ENCODE assay signal across 19 cellular contexts in the genomic region with DNA sequence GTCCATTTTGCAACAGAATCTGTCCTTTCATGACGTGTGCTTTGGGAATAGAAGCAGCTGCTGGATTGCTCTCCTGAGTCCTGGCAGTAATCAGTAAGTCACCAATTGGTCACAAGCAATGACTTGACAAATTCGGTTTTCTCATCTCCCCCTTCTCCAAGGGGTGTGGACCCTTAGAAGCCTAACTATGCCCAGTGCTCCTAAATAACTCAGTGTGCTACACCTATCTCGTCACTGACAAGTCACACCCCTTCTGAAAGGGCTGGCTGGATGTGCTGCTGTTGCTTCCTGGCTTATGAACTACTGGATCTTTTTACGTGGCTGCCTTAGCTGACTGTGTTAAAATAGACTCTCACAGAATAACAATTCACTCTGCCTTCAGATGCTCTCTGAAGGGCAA.
DNase-seq lines count a peak whose midpoint lies in the region; ATAC-seq and TF ChIP-seq lines count a peak whose summit lies in the region.
"Had no signal": no experiment of that assay in that cellular context is flagged by ENCODE, and none has a peak within 500 bp of the region (broad histone marks: within the 10 kb centered on the region; RNA-seq: fewer than 3 reads in every experiment).

No MANE protein-coding gene starts in this region.

- POLR2A ChIA-PET in HEK293T (lab: Yijun Ruan, JAX): no interaction called here

- DNase-seq in HEK293T (ENCODE audit: extremely low spot score) (peak; percentile 12), OCI-M1 (lab: John Stamatoyannopoulos, UW) (peak; percentile 46), foreskin keratinocyte (peak in 1 of 2 donors; percentile 11), neural progenitor cell (ENCODE audit: low spot score) (peak; percentile 10), SW 1271 (lab: John Stamatoyannopoulos, UW) (no peak), foreskin fibroblast (no peak), KG1 (lab: John Stamatoyannopoulos, UW) (no peak)
- DNase-seq: activated CD4-positive, alpha-beta T cell treated with anti-CD3 and anti-CD28 coated beads for 48 hours; activated naive CD4-positive, alpha-beta T cell treated with Interleukin-2 at 50 U/mL for 16 hours; activated T-cell treated with anti-CD3 and anti-CD28 coated beads, Interleukin-2, amount 50 U/mL, for 72 hours; caudate nucleus; HFFc6; KBM-7; NCI-H1436 treated with DMSO at 0.1 percent for 48 hours; NCI-H510A treated with DMSO at 0.1 percent for 48 hours; SK-N-SH; T-helper 2 cell had no signal

- CTCF ChIA-PET in HEK293T (lab: Yijun Ruan, JAX): no interaction called here

- no peaks in the 10 kb centered on the region for H3F3A ChIP-seq in neural progenitor cell (ENCODE audit: low read depth)

- H3K27me3 ChIP-seq in foreskin keratinocyte (no peaks in the 10 kb centered on the region), neural progenitor cell (no peaks in the 10 kb centered on the region)

- ATAC-seq in foreskin keratinocyte (peak; percentile 49), HG03565 (IDR thresholded peaks at IDR 0.05; ENCODE audit: unreplicated experiment) (no peak)
- ATAC-seq: activated T-cell treated with anti-CD3 and anti-CD28 coated beads, Interleukin-2, amount 50 U/mL, for 72 hours; natural killer cell treated with Interleukin-12 subunit alpha and Interleukin-12 subunit beta and Interleukin-15 and Interleukin-18, amount 100 ng/mL, for 72 hours had no signal

- H3K4me1 ChIP-seq in foreskin keratinocyte (no peaks in the 10 kb centered on the region), neural progenitor cell (no peaks in the 10 kb centered on the region)

- no peaks in the 10 kb centered on the region for H3K79me2 ChIP-seq in neural progenitor cell (ENCODE audit: low read depth)

- no peaks in the 10 kb centered on the region for H4K20me1 ChIP-seq in neural progenitor cell (ENCODE audit: low read depth)

- TF ChIP-seq CTCF in foreskin keratinocyte (conservative IDR thresholded peaks at IDR 0.05) (no peak), neural progenitor cell (IDR thresholded peaks at IDR 0.05) (no peak), foreskin fibroblast (IDR thresholded peaks at IDR 0.05; ENCODE audit: low read depth, low read length) (no peak)

- H3K9ac ChIP-seq in neural progenitor cell: no peak overlapping the region
- H3K9ac ChIP-seq: SK-N-SH had no signal

- H3K9me3 Mint-ChIP-seq in neural progenitor cell: no peaks in the 10 kb centered on the region

- H3K36me3 Mint-ChIP-seq in neural progenitor cell: no peaks in the 10 kb centered on the region
- H3K36me3 Mint-ChIP-seq: natural killer cell treated with Interleukin-12 subunit alpha and Interleukin-12 subunit beta and Interleukin-15 and Interleukin-18, amount 100 ng/mL, for 72 hours had no signal

- no peak overlapping the region for H3K27ac Mint-ChIP-seq in neural progenitor cell
- H3K27ac Mint-ChIP-seq: activated T-cell treated with anti-CD3 and anti-CD28 coated beads, Interleukin-2, amount 50 U/mL, for 72 hours; HFFc6; natural killer cell treated with Interleukin-12 subunit alpha and Interleukin-12 subunit beta and Interleukin-15 and Interleukin-18, amount 100 ng/mL, for 72 hours had no signal

- no peak overlapping the region for H3K4me3 ChIP-seq in neural progenitor cell
- H3K4me3 ChIP-seq in foreskin fibroblast (ENCODE audit: low read depth in 1 of 2, low read length in 2 of 2): no peak overlapping the region

- H3K4me3 Mint-ChIP-seq in neural progenitor cell: no peak overlapping the region
- H3K4me3 Mint-ChIP-seq: activated T-cell treated with anti-CD3 and anti-CD28 coated beads, Interleukin-2, amount 50 U/mL, for 72 hours; HFFc6; natural killer cell treated with Interleukin-12 subunit alpha and Interleukin-12 subunit beta and Interleukin-15 and Interleukin-18, amount 100 ng/mL, for 72 hours had no signal

- H3K4me1 Mint-ChIP-seq in neural progenitor cell: no peaks in the 10 kb centered on the region

- H3K27ac ChIP-seq in foreskin keratinocyte (no peak overlapping the region), neural progenitor cell (no peak overlapping the region)

- H2AFZ ChIP-seq in neural progenitor cell (replicated peaks): peak overlapping the region; percentile 76

- no peaks in the 10 kb centered on the region for H3K27me3 Mint-ChIP-seq in neural progenitor cell (ENCODE audit: insufficient read depth, low read depth)
- H3K27me3 Mint-ChIP-seq: natural killer cell treated with Interleukin-12 subunit alpha and Interleukin-12 subunit beta and Interleukin-15 and Interleukin-18, amount 100 ng/mL, for 72 hours had no signal

- H3K4me2 ChIP-seq in neural progenitor cell: no peak overlapping the region
- H3K4me2 ChIP-seq: SK-N-SH had no signal

- H3K36me3 ChIP-seq in neural progenitor cell: no peaks in the 10 kb centered on the region

- no peaks in the 10 kb centered on the region for H3K9me3 ChIP-seq in neural progenitor cell (ENCODE audit: low read depth)
- H3K9me3 ChIP-seq: SK-N-SH had no signal

TF ChIP-seq in HEK293T, 16 proteins besides CTCF, POLR2A, EP300 and RAD21:
- TF ChIP-seq FOXA1 (IDR thresholded peaks at IDR 0.05): no peak
- TF ChIP-seq CTBP1 (IDR thresholded peaks at IDR 0.05; ENCODE audit: borderline replicate concordance): no peak
- TF ChIP-seq LEF1 (IDR thresholded peaks at IDR 0.05; ENCODE audit: borderline replicate concordance): no peak
- TF ChIP-seq ELF4 (IDR thresholded peaks at IDR 0.05): no peak

Comparison
In these comparisons a context has a peak if more than half of its experiments do, and no peak if none do; other contexts are left out.
1. DNase-seq: peak in HEK293T (single experiment), OCI-M1 (single experiment) and neural progenitor cell (single experiment); none in SW 1271 (0 of 2), foreskin fibroblast (0 of 2) and KG1 (single experiment).